ENCODE assay signal across 8 cellular contexts in the genomic region with DNA sequence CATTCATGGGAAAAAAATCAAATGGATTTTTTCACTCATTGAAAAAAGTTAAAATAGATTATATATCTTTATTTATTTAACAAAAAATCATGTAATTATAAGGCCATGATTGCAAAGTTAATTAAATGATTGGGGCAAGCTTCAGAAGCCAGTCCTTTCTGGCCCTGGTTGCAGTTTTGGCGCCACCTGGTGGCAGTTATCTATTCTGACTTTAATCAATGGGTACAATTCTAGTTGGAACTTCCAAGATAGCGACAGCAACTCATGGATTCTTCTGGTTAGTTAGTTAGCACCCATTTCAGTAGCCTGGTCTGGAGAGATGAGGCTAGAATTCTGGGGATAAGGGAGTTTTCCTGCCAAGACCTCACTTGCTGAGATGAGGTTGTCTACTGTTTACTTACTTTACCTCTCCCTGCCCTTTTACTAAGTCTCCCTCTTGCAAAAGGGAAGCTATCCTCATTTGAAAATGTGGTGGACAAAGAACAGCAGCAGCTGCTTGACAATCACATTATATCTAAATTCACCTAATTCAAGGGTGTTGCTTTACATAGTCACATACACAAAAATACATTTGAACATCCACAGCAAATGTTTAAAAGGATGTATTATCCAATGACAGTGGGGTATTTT. TPM values are rescaled to one million over a fixed set of nuclear protein-coding genes. Genes with fewer than 3 reads are reported as not detected.
DNase-seq lines count a peak whose midpoint lies in the region; ATAC-seq and TF ChIP-seq lines count a peak whose summit lies in the region.

No MANE protein-coding gene starts in this region.

- no peaks in the 10 kb centered on the region for H3K36me3 ChIP-seq in CD4-positive, alpha-beta memory T cell (ENCODE audit: insufficient read depth, low read length)

- H3K9me3 ChIP-seq in CD4-positive, alpha-beta memory T cell (ENCODE audit: control insufficient read depth in 1 of 2, low read length in 2 of 2) = no peaks in the 10 kb centered on the region

- no peak overlapping the region for H3K4me3 ChIP-seq in CD4-positive, alpha-beta memory T cell (ENCODE audit: low read length in 2 of 2)
- H3K4me3 ChIP-seq in lower leg skin (ENCODE audit: low read depth, poor library complexity, severe bottlenecking) = no peak overlapping the region

- intact Hi-C loops in CD4-positive, alpha-beta memory T cell (cut with micrococcal nuclease) = loop anchor here (1.0 to 2.0 kb wide), 3 partner anchors 40 to 406 kb away; a partner anchor contains a TSS
- intact Hi-C loops in lower leg skin (cut with DNase I; ENCODE audit: low total_unique reads) = loop anchor here (5.0 kb wide), 1 partner anchor 403 kb away; no protein-coding TSS in a partner anchor

- TF ChIP-seq CTCF in lower leg skin (IDR thresholded peaks at IDR 0.05) = no peak

- CTCF ChIA-PET in CD4-positive, alpha-beta memory T cell (lab: Charles Lee; ENCODE audit: partially characterized antibody) = interaction anchor here (0.6 to 5.2 kb wide), 31 partner anchors 8 to 765 kb away, joined by 3 to 59 read pairs (median 7); a partner anchor contains a TSS
- CTCF ChIA-PET in activated CD4-positive, alpha-beta T cell treated with anti-CD3 and anti-CD28 coated beads, Interleukin-2, amount 10 ng/mL, durations not matched to agents 7 days and 5 days (lab: Charles Lee) = interaction anchor here (0.6 to 2.8 kb wide), 9 partner anchors 10 to 404 kb away, joined by 3 to 12 read pairs (median 4); no protein-coding TSS in a partner anchor

- H3K36me3 Mint-ChIP-seq in CD4-positive, alpha-beta memory T cell = peaks cover 10 to 21% of the 10 kb centered on the region in 2 donors
- H3K36me3 Mint-ChIP-seq in activated CD4-positive, alpha-beta T cell treated with anti-CD3 and anti-CD28 coated beads, Interleukin-2, amount 10 ng/mL, durations not matched to agents 7 days and 5 days (ENCODE audit: low read depth) = peaks cover 5% of the 10 kb centered on the region

- no peaks in the 10 kb centered on the region for H3K4me1 ChIP-seq in CD4-positive, alpha-beta memory T cell (ENCODE audit: insufficient read depth, low read length)

- no peak overlapping the region for H3K4me3 Mint-ChIP-seq in CD4-positive, alpha-beta memory T cell
- H3K4me3 Mint-ChIP-seq in activated CD4-positive, alpha-beta T cell treated with anti-CD3 and anti-CD28 coated beads, Interleukin-2, amount 10 ng/mL, durations not matched to agents 7 days and 5 days = no peak overlapping the region

- TF ChIP-seq POLR2A in lower leg skin (IDR thresholded peaks at IDR 0.05) = no peak

- H3K9me3 Mint-ChIP-seq in CD4-positive, alpha-beta memory T cell = no peaks in the 10 kb centered on the region
- no peaks in the 10 kb centered on the region for H3K9me3 Mint-ChIP-seq in activated CD4-positive, alpha-beta T cell treated with anti-CD3 and anti-CD28 coated beads, Interleukin-2, amount 10 ng/mL, durations not matched to agents 7 days and 5 days

- no peaks in the 10 kb centered on the region for H3K27me3 ChIP-seq in CD4-positive, alpha-beta memory T cell (ENCODE audit: insufficient read depth, low read length)

- WGBS in lower leg skin, 2 donors = 22 to 23% methylated on average over 2 of the region's 2 CpGs

- H3K4me1 Mint-ChIP-seq in CD4-positive, alpha-beta memory T cell = no peaks in the 10 kb centered on the region
- peaks cover 2% of the 10 kb centered on the region for H3K4me1 Mint-ChIP-seq in activated CD4-positive, alpha-beta T cell treated with anti-CD3 and anti-CD28 coated beads, Interleukin-2, amount 10 ng/mL, durations not matched to agents 7 days and 5 days

- peak; percentile 44 to 53 (median 47) for DNase-seq in CD4-positive, alpha-beta memory T cell
- peak; percentile 38 for DNase-seq in HCEC 1CT
- DNase-seq in NCI-H345 treated with DMSO at 0.1 percent for 48 hours (lab: John Stamatoyannopoulos, UW; ENCODE audit: unreplicated experiment) = peak; percentile 7
- DNase-seq in activated CD4-positive, alpha-beta T cell treated with anti-CD3 and anti-CD28 coated beads, Interleukin-2, amount 10 ng/mL, durations not matched to agents 7 days and 5 days = peak; percentile 75
- DNase-seq in dedifferentiated amniotic fluid mesenchymal stem cell (ENCODE audit: extremely low spot score) = peak; percentile 66
- DNase-seq in lower leg skin (ENCODE audit: low spot score in 2 of 2) = peak; percentile 58 to 91
- peak; percentile 53 for DNase-seq in stimulated activated CD8-positive, alpha-beta memory T cell treated with anti-CD3 and anti-CD28 coated beads, Interleukin-12 subunit alpha, Interleukin-12 subunit beta, amount 100 ng/mL, for 1 hour (ENCODE audit: low read depth)

- H3K27me3 Mint-ChIP-seq in CD4-positive, alpha-beta memory T cell = no peaks in the 10 kb centered on the region
- H3K27me3 Mint-ChIP-seq in activated CD4-positive, alpha-beta T cell treated with anti-CD3 and anti-CD28 coated beads, Interleukin-2, amount 10 ng/mL, durations not matched to agents 7 days and 5 days = no peaks in the 10 kb centered on the region

- POLR2A ChIA-PET in CD4-positive, alpha-beta memory T cell (lab: Charles Lee; ENCODE audit: partially characterized antibody) = no interaction called here
- POLR2A ChIA-PET in activated CD4-positive, alpha-beta T cell treated with anti-CD3 and anti-CD28 coated beads, Interleukin-2, amount 10 ng/mL, durations not matched to agents 7 days and 5 days (lab: Charles Lee) = no interaction called here

- no peak for ATAC-seq in GM21423 (IDR thresholded peaks at IDR 0.05; ENCODE audit: unreplicated experiment)

- H3K27ac Mint-ChIP-seq in CD4-positive, alpha-beta memory T cell = no peak overlapping the region
- no peak overlapping the region for H3K27ac Mint-ChIP-seq in activated CD4-positive, alpha-beta T cell treated with anti-CD3 and anti-CD28 coated beads, Interleukin-2, amount 10 ng/mL, durations not matched to agents 7 days and 5 days

- no peak overlapping the region for H3K27ac ChIP-seq in CD4-positive, alpha-beta memory T cell (ENCODE audit: low read depth, low read length)

RNA-seq across cellular contexts. Expression of a gene that starts 42.3 kb away (rescaled TPM):
- total RNA-seq in CD4-positive, alpha-beta memory T cell = 10 to 100 TPM; 21.8 to 22.5 TPM
- polyA plus RNA-seq in CD4-positive, alpha-beta memory T cell = 10 to 100 TPM in 1 of 2 donors, 1 to 10 TPM in 1; 6.2 to 15.8 TPM
- total RNA-seq in activated CD4-positive, alpha-beta T cell treated with anti-CD3 and anti-CD28 coated beads, Interleukin-2, amount 10 ng/mL, durations not matched to agents 7 days and 5 days = 10 to 100 TPM; 23.1 to 26.5 TPM
- 10 to 100 TPM in 2 of 4 donors, 1 to 10 TPM in 2; 8.7 to 14.2 (median 10.3) TPM for total RNA-seq in lower leg skin

Comparison
In these comparisons a context has a peak if more than half of its experiments do, and no peak if none do; other contexts are left out.
1. DNase-seq: peak in every context shown above with its lines; median percentile 75 in activated CD4-positive, alpha-beta T cell treated with anti-CD3 and anti-CD28 coated beads, Interleukin-2, amount 10 ng/mL, durations not matched to agents 7 days and 5 days; 74 in lower leg skin; 66 in dedifferentiated amniotic fluid mesenchymal stem cell; 53 in stimulated activated CD8-positive, alpha-beta memory T cell treated with anti-CD3 and anti-CD28 coated beads, Interleukin-12 subunit alpha, Interleukin-12 subunit beta, amount 100 ng/mL, for 1 hour; 47 in CD4-positive, alpha-beta memory T cell; 38 in HCEC 1CT; 7 in NCI-H345 treated with DMSO at 0.1 percent for 48 hours.